8 cellular contexts compared by ENCODE assay signal in genomic region chr7:151705744-151706567, GRCh38.
DNase-seq lines count a peak whose midpoint lies in the region; ATAC-seq and TF ChIP-seq lines count a peak whose summit lies in the region.

No MANE protein-coding gene starts in this region.

- no peak overlapping the region for H3K27ac Mint-ChIP-seq in activated T-cell treated with anti-CD3 and anti-CD28 coated beads, Interleukin-2, amount 50 U/mL, for 72 hours
- peak overlapping the region; percentile 68 for H3K27ac Mint-ChIP-seq in stimulated activated effector memory CD8-positive, alpha-beta T cell treated with anti-CD3 and anti-CD28 coated beads, Interleukin-12 subunit alpha, Interleukin-12 subunit beta, amount 100 ng/mL, for 72 hours

- H3K36me3 Mint-ChIP-seq in activated T-cell treated with anti-CD3 and anti-CD28 coated beads, Interleukin-2, amount 50 U/mL, for 72 hours (ENCODE audit: insufficient read depth in 2 of 2), result no peaks in the 10 kb centered on the region
- no peaks in the 10 kb centered on the region for H3K36me3 Mint-ChIP-seq in stimulated activated effector memory CD8-positive, alpha-beta T cell treated with anti-CD3 and anti-CD28 coated beads, Interleukin-12 subunit alpha, Interleukin-12 subunit beta, amount 100 ng/mL, for 72 hours

- H3K4me3 Mint-ChIP-seq in activated T-cell treated with anti-CD3 and anti-CD28 coated beads, Interleukin-2, amount 50 U/mL, for 72 hours, result peak overlapping the region; percentile 8 to 29
- no peak overlapping the region for H3K4me3 Mint-ChIP-seq in stimulated activated effector memory CD8-positive, alpha-beta T cell treated with anti-CD3 and anti-CD28 coated beads, Interleukin-12 subunit alpha, Interleukin-12 subunit beta, amount 100 ng/mL, for 72 hours

- ATAC-seq in activated T-cell treated with anti-CD3 and anti-CD28 coated beads, Interleukin-2, amount 50 U/mL, for 72 hours (replicated peaks in 1 of 2), result peak in 1 of 2 donors; percentile 42
- no peak for ATAC-seq in stimulated activated effector memory CD8-positive, alpha-beta T cell treated with anti-CD3 and anti-CD28 coated beads, Interleukin-12 subunit alpha, Interleukin-12 subunit beta, amount 100 ng/mL, for 72 hours
- ATAC-seq in HG03097 (IDR thresholded peaks at IDR 0.05; ENCODE audit: low FRiP score, unreplicated experiment), result no peak

- DNase-seq in DMS153 (lab: John Stamatoyannopoulos, UW) (peak; percentile 8), DMS153 treated with DMSO at 0.1 percent for 48 hours (lab: John Stamatoyannopoulos, UW; ENCODE audit: unreplicated experiment) (no peak), hepatic stellate cell (ENCODE audit: low spot score) (peak; percentile 84), OCI-M1 (lab: John Stamatoyannopoulos, UW) (no peak)
- DNase-seq in activated T-cell treated with anti-CD3 and anti-CD28 coated beads, Interleukin-2, amount 50 U/mL, for 72 hours, result peak; percentile 16 to 17
- peak in 1 of 2 donors; percentile 52 for DNase-seq in stimulated activated effector memory CD8-positive, alpha-beta T cell treated with anti-CD3 and anti-CD28 coated beads, Interleukin-12 subunit alpha, Interleukin-12 subunit beta, amount 100 ng/mL, for 72 hours (ENCODE audit: low spot score in 2 of 2)

- TF ChIP-seq CTCF in LNCAP (IDR thresholded peaks at IDR 0.05), result peak; percentile 43

- no peaks in the 10 kb centered on the region for H3K27me3 Mint-ChIP-seq in activated T-cell treated with anti-CD3 and anti-CD28 coated beads, Interleukin-2, amount 50 U/mL, for 72 hours (ENCODE audit: low read depth)

- H3K9me3 Mint-ChIP-seq in activated T-cell treated with anti-CD3 and anti-CD28 coated beads, Interleukin-2, amount 50 U/mL, for 72 hours, result no peaks in the 10 kb centered on the region
- no peaks in the 10 kb centered on the region for H3K9me3 Mint-ChIP-seq in stimulated activated effector memory CD8-positive, alpha-beta T cell treated with anti-CD3 and anti-CD28 coated beads, Interleukin-12 subunit alpha, Interleukin-12 subunit beta, amount 100 ng/mL, for 72 hours

- H3K4me1 Mint-ChIP-seq in activated T-cell treated with anti-CD3 and anti-CD28 coated beads, Interleukin-2, amount 50 U/mL, for 72 hours (ENCODE audit: low read depth), result peaks cover 7% of the 10 kb centered on the region
- peaks cover 10% of the 10 kb centered on the region for H3K4me1 Mint-ChIP-seq in stimulated activated effector memory CD8-positive, alpha-beta T cell treated with anti-CD3 and anti-CD28 coated beads, Interleukin-12 subunit alpha, Interleukin-12 subunit beta, amount 100 ng/mL, for 72 hours

Comparison
In these comparisons a context has a peak if more than half of its experiments do, and no peak if none do; other contexts are left out.
1. DNase-seq: peak in DMS153 (single experiment), activated T-cell treated with anti-CD3 and anti-CD28 coated beads, Interleukin-2, amount 50 U/mL, for 72 hours (2 of 2) and hepatic stellate cell (single experiment); none in DMS153 treated with DMSO at 0.1 percent for 48 hours (single experiment) and OCI-M1 (single experiment).